Comparison of ENCODE assay signal across 1 cellular context in the genomic region with DNA sequence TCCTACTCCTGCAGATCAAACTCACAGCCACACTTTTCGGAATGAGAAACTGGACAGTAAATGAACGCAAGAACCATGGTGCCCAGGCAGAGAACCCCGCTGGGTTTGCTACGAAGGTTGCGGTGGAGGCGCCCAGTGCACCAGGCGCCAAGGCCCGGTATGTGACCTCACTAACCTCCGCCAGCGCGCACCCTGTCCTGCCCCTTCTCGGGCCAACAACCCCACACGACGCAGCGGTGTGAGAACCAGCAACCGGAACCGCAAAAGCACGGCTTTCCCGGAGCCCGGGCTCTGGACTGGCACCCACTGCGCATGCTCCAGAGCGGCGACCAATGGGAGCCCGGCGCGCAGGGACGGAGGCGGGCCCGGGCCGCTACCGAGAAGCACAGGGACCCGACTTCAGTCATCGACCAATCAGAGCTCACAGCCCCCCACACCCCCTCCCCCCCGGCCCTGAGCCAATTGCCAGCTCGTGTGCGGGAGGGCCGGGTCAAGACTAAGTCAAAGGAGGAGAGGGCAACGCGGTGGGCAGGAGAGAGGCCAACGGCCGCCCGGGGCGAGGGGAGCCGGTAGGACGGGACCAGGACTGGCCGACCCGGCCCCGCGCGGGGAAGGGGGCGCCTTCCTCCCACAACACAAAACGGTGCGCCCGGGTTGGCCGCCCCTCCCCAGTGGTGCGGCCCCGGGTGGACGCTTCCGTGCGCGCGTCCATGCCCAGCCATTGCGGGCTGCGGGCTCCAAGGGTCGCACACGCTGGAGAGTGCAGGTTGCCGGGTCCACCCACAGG.
TF ChIP-seq lines count a peak whose summit lies in the region.

No MANE protein-coding gene starts in this region.

TF ChIP-seq in HEK293, 187 proteins besides CTCF, POLR2A, EP300 and RAD21 (continued from another document and continues in another):
- TF ChIP-seq, protein P1, sequence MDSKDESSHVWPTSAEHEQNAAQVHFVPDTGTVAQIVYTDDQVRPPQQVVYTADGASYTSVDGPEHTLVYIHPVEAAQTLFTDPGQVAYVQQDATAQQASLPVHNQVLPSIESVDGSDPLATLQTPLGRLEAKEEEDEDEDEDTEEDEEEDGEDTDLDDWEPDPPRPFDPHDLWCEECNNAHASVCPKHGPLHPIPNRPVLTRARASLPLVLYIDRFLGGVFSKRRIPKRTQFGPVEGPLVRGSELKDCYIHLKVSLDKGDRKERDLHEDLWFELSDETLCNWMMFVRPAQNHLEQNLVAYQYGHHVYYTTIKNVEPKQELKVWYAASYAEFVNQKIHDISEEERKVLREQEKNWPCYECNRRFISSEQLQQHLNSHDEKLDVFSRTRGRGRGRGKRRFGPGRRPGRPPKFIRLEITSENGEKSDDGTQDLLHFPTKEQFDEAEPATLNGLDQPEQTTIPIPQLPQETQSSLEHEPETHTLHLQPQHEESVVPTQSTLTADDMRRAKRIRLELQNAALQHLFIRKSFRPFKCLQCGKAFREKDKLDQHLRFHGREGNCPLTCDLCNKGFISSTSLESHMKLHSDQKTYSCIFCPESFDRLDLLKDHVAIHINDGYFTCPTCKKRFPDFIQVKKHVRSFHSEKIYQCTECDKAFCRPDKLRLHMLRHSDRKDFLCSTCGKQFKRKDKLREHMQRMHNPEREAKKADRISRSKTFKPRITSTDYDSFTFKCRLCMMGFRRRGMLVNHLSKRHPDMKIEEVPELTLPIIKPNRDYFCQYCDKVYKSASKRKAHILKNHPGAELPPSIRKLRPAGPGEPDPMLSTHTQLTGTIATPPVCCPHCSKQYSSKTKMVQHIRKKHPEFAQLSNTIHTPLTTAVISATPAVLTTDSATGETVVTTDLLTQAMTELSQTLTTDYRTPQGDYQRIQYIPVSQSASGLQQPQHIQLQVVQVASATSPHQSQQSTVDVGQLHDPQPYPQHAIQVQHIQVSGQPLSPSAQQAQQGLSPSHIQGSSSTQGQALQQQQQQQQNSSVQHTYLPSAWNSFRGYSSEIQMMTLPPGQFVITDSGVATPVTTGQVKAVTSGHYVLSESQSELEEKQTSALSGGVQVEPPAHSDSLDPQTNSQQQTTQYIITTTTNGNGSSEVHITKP (tag by site-specific recombination; IDR thresholded peaks at IDR 0.05), result peak; percentile 99
- TF ChIP-seq ZIC2 (tag by site-specific recombination; IDR thresholded peaks at IDR 0.05) (no peak), ZNF146 (tag by site-specific recombination; IDR thresholded peaks at IDR 0.05) (no peak), ZNF169 (tag by site-specific recombination; IDR thresholded peaks at IDR 0.05) (no peak), OVOL3 (tag by site-specific recombination; IDR thresholded peaks at IDR 0.05) (no peak), ZNF623 (tag by site-specific recombination; IDR thresholded peaks at IDR 0.05) (no peak), ZNF133 (tag by site-specific recombination; IDR thresholded peaks at IDR 0.05) (no peak), ZNF561 (tag by site-specific recombination; IDR thresholded peaks at IDR 0.05; ENCODE audit: borderline replicate concordance) (0 out of 2 replicates have a peak, but pooled peaks have one; percentile 24), PRDM1 (tag by site-specific recombination; IDR thresholded peaks at IDR 0.05) (no peak), SCRT1 (tag by site-specific recombination; IDR thresholded peaks at IDR 0.05; ENCODE audit: borderline replicate concordance) (no peak), ZNF132 (tag by site-specific recombination; IDR thresholded peaks at IDR 0.05; ENCODE audit: borderline replicate concordance) (no peak), ZNF341 (tag by site-specific recombination; IDR thresholded peaks at IDR 0.05; ENCODE audit: low read depth) (peak; percentile 53; the same call in 1 of the 2 replicates), ZBTB7A (tag by site-specific recombination; IDR thresholded peaks at IDR 0.05; ENCODE audit: low read depth) (no peak), ZBTB48 (tag by site-specific recombination; IDR thresholded peaks at IDR 0.05) (no peak), MYNN (tag by site-specific recombination; IDR thresholded peaks at IDR 0.05; ENCODE audit: borderline replicate concordance) (no peak), ZNF16 (tag by site-specific recombination; IDR thresholded peaks at IDR 0.05; ENCODE audit: low read depth) (no peak), TCF7L2 (IDR thresholded peaks at IDR 0.05; ENCODE audit: borderline replicate concordance, low read depth, low read length) (no peak), ZNF654 (tag by site-specific recombination; IDR thresholded peaks at IDR 0.05; ENCODE audit: low read depth) (no peak), ZNF544 (tag by site-specific recombination; IDR thresholded peaks at IDR 0.05) (no peak), YY1 (tag by site-specific recombination; IDR thresholded peaks at IDR 0.05) (0 out of 2 replicates have a peak, but pooled peaks have one; percentile 46), GLI2 (tag by site-specific recombination; IDR thresholded peaks at IDR 0.05; ENCODE audit: borderline replicate concordance, low read depth) (no peak), ZNF266 (tag by site-specific recombination; IDR thresholded peaks at IDR 0.05; ENCODE audit: low read depth) (no peak)
- TF ChIP-seq, protein P2, sequence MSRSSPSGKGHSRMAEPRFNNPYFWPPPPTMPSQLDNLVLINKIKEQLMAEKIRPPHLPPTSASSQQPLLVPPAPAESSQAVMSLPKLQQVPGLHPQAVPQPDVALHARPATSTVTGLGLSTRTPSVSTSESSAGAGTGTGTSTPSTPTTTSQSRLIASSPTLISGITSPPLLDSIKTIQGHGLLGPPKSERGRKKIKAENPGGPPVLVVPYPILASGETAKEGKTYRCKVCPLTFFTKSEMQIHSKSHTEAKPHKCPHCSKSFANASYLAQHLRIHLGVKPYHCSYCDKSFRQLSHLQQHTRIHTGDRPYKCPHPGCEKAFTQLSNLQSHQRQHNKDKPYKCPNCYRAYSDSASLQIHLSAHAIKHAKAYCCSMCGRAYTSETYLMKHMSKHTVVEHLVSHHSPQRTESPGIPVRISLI (tag by site-specific recombination; IDR thresholded peaks at IDR 0.05), result no peak
- TF ChIP-seq, protein P3, sequence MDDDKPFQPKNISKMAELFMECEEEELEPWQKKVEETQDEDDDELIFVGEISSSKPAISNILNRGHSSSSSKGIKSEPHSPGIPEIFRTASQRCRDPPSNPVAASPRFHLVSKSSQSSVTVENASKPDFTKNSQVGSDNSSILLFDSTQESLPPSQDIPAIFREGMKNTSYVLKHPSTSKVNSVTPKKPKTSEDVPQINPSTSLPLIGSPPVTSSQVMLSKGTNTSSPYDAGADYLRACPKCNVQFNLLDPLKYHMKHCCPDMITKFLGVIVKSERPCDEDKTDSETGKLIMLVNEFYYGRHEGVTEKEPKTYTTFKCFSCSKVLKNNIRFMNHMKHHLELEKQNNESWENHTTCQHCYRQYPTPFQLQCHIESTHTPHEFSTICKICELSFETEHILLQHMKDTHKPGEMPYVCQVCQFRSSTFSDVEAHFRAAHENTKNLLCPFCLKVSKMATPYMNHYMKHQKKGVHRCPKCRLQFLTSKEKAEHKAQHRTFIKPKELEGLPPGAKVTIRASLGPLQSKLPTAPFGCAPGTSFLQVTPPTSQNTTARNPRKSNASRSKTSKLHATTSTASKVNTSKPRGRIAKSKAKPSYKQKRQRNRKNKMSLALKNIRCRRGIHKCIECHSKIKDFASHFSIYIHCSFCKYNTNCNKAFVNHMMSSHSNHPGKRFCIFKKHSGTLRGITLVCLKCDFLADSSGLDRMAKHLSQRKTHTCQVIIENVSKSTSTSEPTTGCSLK (tag by site-specific recombination; IDR thresholded peaks at IDR 0.05), result no peak
- TF ChIP-seq, protein P4, sequence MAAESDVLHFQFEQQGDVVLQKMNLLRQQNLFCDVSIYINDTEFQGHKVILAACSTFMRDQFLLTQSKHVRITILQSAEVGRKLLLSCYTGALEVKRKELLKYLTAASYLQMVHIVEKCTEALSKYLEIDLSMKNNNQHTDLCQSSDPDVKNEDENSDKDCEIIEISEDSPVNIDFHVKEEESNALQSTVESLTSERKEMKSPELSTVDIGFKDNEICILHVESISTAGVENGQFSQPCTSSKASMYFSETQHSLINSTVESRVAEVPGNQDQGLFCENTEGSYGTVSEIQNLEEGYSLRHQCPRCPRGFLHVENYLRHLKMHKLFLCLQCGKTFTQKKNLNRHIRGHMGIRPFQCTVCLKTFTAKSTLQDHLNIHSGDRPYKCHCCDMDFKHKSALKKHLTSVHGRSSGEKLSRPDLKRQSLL (tag by site-specific recombination; IDR thresholded peaks at IDR 0.05), result no peak
- TF ChIP-seq, protein P5, sequence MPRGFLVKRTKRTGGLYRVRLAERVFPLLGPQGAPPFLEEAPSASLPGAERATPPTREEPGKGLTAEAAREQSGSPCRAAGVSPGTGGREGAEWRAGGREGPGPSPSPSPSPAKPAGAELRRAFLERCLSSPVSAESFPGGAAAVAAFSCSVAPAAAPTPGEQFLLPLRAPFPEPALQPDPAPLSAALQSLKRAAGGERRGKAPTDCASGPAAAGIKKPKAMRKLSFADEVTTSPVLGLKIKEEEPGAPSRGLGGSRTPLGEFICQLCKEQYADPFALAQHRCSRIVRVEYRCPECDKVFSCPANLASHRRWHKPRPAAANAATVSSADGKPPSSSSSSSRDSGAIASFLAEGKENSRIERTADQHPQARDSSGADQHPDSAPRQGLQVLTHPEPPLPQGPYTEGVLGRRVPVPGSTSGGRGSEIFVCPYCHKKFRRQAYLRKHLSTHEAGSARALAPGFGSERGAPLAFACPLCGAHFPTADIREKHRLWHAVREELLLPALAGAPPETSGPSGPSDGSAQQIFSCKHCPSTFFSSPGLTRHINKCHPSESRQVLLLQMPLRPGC (tag by site-specific recombination; IDR thresholded peaks at IDR 0.05), result no peak
- TF ChIP-seq, protein P6, sequence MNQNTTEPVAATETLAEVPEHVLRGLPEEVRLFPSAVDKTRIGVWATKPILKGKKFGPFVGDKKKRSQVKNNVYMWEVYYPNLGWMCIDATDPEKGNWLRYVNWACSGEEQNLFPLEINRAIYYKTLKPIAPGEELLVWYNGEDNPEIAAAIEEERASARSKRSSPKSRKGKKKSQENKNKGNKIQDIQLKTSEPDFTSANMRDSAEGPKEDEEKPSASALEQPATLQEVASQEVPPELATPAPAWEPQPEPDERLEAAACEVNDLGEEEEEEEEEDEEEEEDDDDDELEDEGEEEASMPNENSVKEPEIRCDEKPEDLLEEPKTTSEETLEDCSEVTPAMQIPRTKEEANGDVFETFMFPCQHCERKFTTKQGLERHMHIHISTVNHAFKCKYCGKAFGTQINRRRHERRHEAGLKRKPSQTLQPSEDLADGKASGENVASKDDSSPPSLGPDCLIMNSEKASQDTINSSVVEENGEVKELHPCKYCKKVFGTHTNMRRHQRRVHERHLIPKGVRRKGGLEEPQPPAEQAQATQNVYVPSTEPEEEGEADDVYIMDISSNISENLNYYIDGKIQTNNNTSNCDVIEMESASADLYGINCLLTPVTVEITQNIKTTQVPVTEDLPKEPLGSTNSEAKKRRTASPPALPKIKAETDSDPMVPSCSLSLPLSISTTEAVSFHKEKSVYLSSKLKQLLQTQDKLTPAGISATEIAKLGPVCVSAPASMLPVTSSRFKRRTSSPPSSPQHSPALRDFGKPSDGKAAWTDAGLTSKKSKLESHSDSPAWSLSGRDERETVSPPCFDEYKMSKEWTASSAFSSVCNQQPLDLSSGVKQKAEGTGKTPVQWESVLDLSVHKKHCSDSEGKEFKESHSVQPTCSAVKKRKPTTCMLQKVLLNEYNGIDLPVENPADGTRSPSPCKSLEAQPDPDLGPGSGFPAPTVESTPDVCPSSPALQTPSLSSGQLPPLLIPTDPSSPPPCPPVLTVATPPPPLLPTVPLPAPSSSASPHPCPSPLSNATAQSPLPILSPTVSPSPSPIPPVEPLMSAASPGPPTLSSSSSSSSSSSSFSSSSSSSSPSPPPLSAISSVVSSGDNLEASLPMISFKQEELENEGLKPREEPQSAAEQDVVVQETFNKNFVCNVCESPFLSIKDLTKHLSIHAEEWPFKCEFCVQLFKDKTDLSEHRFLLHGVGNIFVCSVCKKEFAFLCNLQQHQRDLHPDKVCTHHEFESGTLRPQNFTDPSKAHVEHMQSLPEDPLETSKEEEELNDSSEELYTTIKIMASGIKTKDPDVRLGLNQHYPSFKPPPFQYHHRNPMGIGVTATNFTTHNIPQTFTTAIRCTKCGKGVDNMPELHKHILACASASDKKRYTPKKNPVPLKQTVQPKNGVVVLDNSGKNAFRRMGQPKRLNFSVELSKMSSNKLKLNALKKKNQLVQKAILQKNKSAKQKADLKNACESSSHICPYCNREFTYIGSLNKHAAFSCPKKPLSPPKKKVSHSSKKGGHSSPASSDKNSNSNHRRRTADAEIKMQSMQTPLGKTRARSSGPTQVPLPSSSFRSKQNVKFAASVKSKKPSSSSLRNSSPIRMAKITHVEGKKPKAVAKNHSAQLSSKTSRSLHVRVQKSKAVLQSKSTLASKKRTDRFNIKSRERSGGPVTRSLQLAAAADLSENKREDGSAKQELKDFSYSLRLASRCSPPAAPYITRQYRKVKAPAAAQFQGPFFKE (tag by site-specific recombination; IDR thresholded peaks at IDR 0.05; ENCODE audit: borderline replicate concordance), result no peak
- TF ChIP-seq, protein P7, sequence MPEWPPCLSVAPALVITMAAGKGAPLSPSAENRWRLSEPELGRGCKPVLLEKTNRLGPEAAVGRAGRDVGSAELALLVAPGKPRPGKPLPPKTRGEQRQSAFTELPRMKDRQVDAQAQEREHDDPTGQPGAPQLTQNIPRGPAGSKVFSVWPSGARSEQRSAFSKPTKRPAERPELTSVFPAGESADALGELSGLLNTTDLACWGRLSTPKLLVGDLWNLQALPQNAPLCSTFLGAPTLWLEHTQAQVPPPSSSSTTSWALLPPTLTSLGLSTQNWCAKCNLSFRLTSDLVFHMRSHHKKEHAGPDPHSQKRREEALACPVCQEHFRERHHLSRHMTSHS (tag by site-specific recombination; IDR thresholded peaks at IDR 0.05), result no peak
- TF ChIP-seq, protein P8, sequence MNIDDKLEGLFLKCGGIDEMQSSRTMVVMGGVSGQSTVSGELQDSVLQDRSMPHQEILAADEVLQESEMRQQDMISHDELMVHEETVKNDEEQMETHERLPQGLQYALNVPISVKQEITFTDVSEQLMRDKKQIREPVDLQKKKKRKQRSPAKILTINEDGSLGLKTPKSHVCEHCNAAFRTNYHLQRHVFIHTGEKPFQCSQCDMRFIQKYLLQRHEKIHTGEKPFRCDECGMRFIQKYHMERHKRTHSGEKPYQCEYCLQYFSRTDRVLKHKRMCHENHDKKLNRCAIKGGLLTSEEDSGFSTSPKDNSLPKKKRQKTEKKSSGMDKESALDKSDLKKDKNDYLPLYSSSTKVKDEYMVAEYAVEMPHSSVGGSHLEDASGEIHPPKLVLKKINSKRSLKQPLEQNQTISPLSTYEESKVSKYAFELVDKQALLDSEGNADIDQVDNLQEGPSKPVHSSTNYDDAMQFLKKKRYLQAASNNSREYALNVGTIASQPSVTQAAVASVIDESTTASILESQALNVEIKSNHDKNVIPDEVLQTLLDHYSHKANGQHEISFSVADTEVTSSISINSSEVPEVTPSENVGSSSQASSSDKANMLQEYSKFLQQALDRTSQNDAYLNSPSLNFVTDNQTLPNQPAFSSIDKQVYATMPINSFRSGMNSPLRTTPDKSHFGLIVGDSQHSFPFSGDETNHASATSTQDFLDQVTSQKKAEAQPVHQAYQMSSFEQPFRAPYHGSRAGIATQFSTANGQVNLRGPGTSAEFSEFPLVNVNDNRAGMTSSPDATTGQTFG (tag by site-specific recombination; IDR thresholded peaks at IDR 0.05; ENCODE audit: borderline replicate concordance), result no peak
- TF ChIP-seq, protein P9, sequence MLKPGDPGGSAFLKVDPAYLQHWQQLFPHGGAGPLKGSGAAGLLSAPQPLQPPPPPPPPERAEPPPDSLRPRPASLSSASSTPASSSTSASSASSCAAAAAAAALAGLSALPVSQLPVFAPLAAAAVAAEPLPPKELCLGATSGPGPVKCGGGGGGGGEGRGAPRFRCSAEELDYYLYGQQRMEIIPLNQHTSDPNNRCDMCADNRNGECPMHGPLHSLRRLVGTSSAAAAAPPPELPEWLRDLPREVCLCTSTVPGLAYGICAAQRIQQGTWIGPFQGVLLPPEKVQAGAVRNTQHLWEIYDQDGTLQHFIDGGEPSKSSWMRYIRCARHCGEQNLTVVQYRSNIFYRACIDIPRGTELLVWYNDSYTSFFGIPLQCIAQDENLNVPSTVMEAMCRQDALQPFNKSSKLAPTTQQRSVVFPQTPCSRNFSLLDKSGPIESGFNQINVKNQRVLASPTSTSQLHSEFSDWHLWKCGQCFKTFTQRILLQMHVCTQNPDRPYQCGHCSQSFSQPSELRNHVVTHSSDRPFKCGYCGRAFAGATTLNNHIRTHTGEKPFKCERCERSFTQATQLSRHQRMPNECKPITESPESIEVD (tag by site-specific recombination; IDR thresholded peaks at IDR 0.05), result no peak
